ENCODE assay signal across 8 cellular contexts in genomic region chr1:9538669-9539164, GRCh38. TPM values are rescaled to one million over a fixed set of nuclear protein-coding genes. Genes with fewer than 3 reads are reported as not detected.
DNase-seq lines count a peak whose midpoint lies in the region; ATAC-seq and TF ChIP-seq lines count a peak whose summit lies in the region.

No MANE protein-coding gene starts in this region.

- no peak overlapping the region for H3K4me2 ChIP-seq in GM23338
- peak overlapping the region; percentile 23 for H3K4me2 ChIP-seq in fibroblast of lung (ENCODE audit: extremely low read depth, insufficient read depth, low read length)

- no peak overlapping the region for H3K27ac ChIP-seq in GM23338 (ENCODE audit: low read depth)
- H3K27ac ChIP-seq in fibroblast of lung (ENCODE audit: insufficient read depth, low read length): peak overlapping the region; percentile 49
- H3K27ac ChIP-seq in sigmoid colon: peak overlapping the region; percentile 80 to 96 (median 90)
- H3K27ac ChIP-seq in aorta (ENCODE audit: low read depth in 1 of 2, low read length in 2 of 2): no peak overlapping the region

- peak overlapping the region; percentile 26; the same call in 1 of the 2 replicates for H3K4me3 ChIP-seq in GM23338
- no peak overlapping the region for H3K4me3 ChIP-seq in fibroblast of lung (replicated peaks in 1 of 4; ENCODE audit: control extremely low read depth in 1 of 4, insufficient read depth in 1 of 4, low read depth in 3 of 4, low read length in 4 of 4)
- no peak overlapping the region for H3K4me3 ChIP-seq in sigmoid colon
- H3K4me3 ChIP-seq in aorta (ENCODE audit: low read length in 2 of 2): no peak overlapping the region

- CTCF ChIA-PET in activated B cell treated with CpG ODN at 0.5 μM for 24 hours (lab: Charles Lee): no interaction called here

- no peak for TF ChIP-seq POLR2A in sigmoid colon (IDR thresholded peaks at IDR 0.05)

- H2AFZ ChIP-seq in GM23338 (peak overlapping the region; percentile 1; the same call in 1 of the 2 replicates), fibroblast of lung (ENCODE audit: low read length) (peak overlapping the region; percentile 16)

- H3K4me1 ChIP-seq in GM23338 (ENCODE audit: insufficient read depth) (peaks cover 18% of the 10 kb centered on the region), fibroblast of lung (ENCODE audit: control insufficient read depth, extremely low read depth, insufficient read depth, low read length) (peaks cover 5% of the 10 kb centered on the region), sigmoid colon (peaks cover 0 to 28% (median 20%) of the 10 kb centered on the region in 4 donors), aorta (ENCODE audit: control insufficient read depth in 1 of 2, insufficient read depth in 2 of 2, low read length in 2 of 2) (no peaks in the 10 kb centered on the region)

- H3K36me3 Mint-ChIP-seq in GM23338 (ENCODE audit: low read depth) (peaks cover 22% of the 10 kb centered on the region), activated B cell treated with CpG ODN at 0.5 μM for 24 hours (ENCODE audit: low read depth) (peaks cover 8% of the 10 kb centered on the region)

- DNase-seq in GM23338 (ENCODE audit: low spot score): no peak
- DNase-seq in activated B cell treated with CpG ODN at 0.5 μM for 24 hours: no peak
- no peak for DNase-seq in fibroblast of lung (ENCODE audit: low read depth in 2 of 2)
- DNase-seq in sigmoid colon: peak; percentile 71
- DNase-seq in kidney tubule cell (ENCODE audit: low spot score): no peak
- DNase-seq in aorta: no peak
- no peak for DNase-seq in SKM-1 treated with dmso at 0.1 percent for 144 hours (lab: John Stamatoyannopoulos, UW; ENCODE audit: unreplicated experiment)
- no peak for DNase-seq in stimulated activated CD4-positive, alpha-beta T cell treated with anti-CD3 and anti-CD28 coated beads, Interleukin-4, amount 100 ng/mL, for 24 hours

- peak; percentile 5 for ATAC-seq in GM23338
- ATAC-seq in activated B cell treated with CpG ODN at 0.5 μM for 24 hours (ENCODE audit: low read depth): no peak
- no peak for ATAC-seq in aorta (ENCODE audit: low FRiP score)

- H3K36me3 ChIP-seq in GM23338 (ENCODE audit: insufficient read depth) (no peaks in the 10 kb centered on the region; the same call in 1 of the 2 replicates), fibroblast of lung (ENCODE audit: control insufficient read depth, insufficient read depth, low read length) (no peaks in the 10 kb centered on the region), sigmoid colon (no peaks in the 10 kb centered on the region), aorta (ENCODE audit: control insufficient read depth in 1 of 2, insufficient read depth in 2 of 2, low read length in 1 of 2) (no peaks in the 10 kb centered on the region)

- peak overlapping the region; percentile 89 for H3K27ac Mint-ChIP-seq in GM23338
- peak overlapping the region; percentile 90 for H3K27ac Mint-ChIP-seq in activated B cell treated with CpG ODN at 0.5 μM for 24 hours

- no peak overlapping the region for H3K9ac ChIP-seq in fibroblast of lung (ENCODE audit: insufficient read depth, low read length)

- TF ChIP-seq EP300 in sigmoid colon (IDR thresholded peaks at IDR 0.05): no peak

- H3K27me3 ChIP-seq in GM23338 (ENCODE audit: insufficient read depth): no peaks in the 10 kb centered on the region
- no peaks in the 10 kb centered on the region for H3K27me3 ChIP-seq in fibroblast of lung (ENCODE audit: control insufficient read depth, insufficient read depth, low read length)
- no peaks in the 10 kb centered on the region for H3K27me3 ChIP-seq in sigmoid colon
- no peaks in the 10 kb centered on the region for H3K27me3 ChIP-seq in aorta (ENCODE audit: control insufficient read depth in 1 of 2, insufficient read depth in 2 of 2, low read length in 1 of 2)

- POLR2A ChIA-PET in activated B cell treated with CpG ODN at 0.5 μM for 24 hours (lab: Charles Lee): interaction anchor here (0.6 to 1.3 kb wide), 7 partner anchors 11 to 163 kb away, joined by 3 to 9 read pairs (median 3); no protein-coding TSS in a partner anchor

- no peaks in the 10 kb centered on the region; the same call in 2 of the 3 replicates for H3K9me3 Mint-ChIP-seq in GM23338
- H3K9me3 Mint-ChIP-seq in activated B cell treated with CpG ODN at 0.5 μM for 24 hours: no peaks in the 10 kb centered on the region

- H3K9me2 ChIP-seq in GM23338 (ENCODE audit: insufficient read depth): no peaks in the 10 kb centered on the region

- H3F3A ChIP-seq in GM23338 (replicated peaks; ENCODE audit: low read depth): no peaks in the 10 kb centered on the region

- H3K79me2 ChIP-seq in GM23338 (replicated peaks; ENCODE audit: insufficient read depth): peaks cover 39% of the 10 kb centered on the region
- H3K79me2 ChIP-seq in fibroblast of lung (ENCODE audit: control insufficient read depth, insufficient read depth, low read length): peaks cover 19% of the 10 kb centered on the region

- H3K9me3 ChIP-seq in fibroblast of lung (ENCODE audit: control insufficient read depth, insufficient read depth, low read depth, low read length) (no peaks in the 10 kb centered on the region), sigmoid colon (no peaks in the 10 kb centered on the region), aorta (ENCODE audit: control insufficient read depth, low read length) (no peaks in the 10 kb centered on the region)

- H4K20me1 ChIP-seq in GM23338 (replicated peaks; ENCODE audit: insufficient read depth) (peaks cover 19% of the 10 kb centered on the region), fibroblast of lung (ENCODE audit: control insufficient read depth, extremely low read depth, insufficient read depth, low read length) (no peaks in the 10 kb centered on the region)

- TF ChIP-seq CTCF in GM23338 (conservative IDR thresholded peaks at IDR 0.05; ENCODE audit: low read depth in 2 of 2) (no peak), activated B cell treated with CpG ODN at 0.5 μM for 24 hours (IDR thresholded peaks at IDR 0.05) (no peak), fibroblast of lung (conservative IDR thresholded peaks at IDR 0.05 in 1 of 2, IDR thresholded peaks at IDR 0.05 in 1 of 2; ENCODE audit: low read depth in 1 of 2, low read length in 2 of 2) (no peak), sigmoid colon (IDR thresholded peaks at IDR 0.05) (no peak)

- H3K4me1 Mint-ChIP-seq in GM23338 (peaks cover 24% of the 10 kb centered on the region), activated B cell treated with CpG ODN at 0.5 μM for 24 hours (peaks cover 29% of the 10 kb centered on the region)

- 72 to 79% methylated on average over 23 of the region's 23 CpGs for WGBS in sigmoid colon, 2 donors
- WGBS in aorta, 2 donors: 87 to 89% methylated on average over 23 of the region's 23 CpGs

- H3K4me3 Mint-ChIP-seq in GM23338: peak overlapping the region; percentile 67
- peak overlapping the region; percentile 84 for H3K4me3 Mint-ChIP-seq in activated B cell treated with CpG ODN at 0.5 μM for 24 hours

- peaks cover 17% of the 10 kb centered on the region for H3K27me3 Mint-ChIP-seq in GM23338 (ENCODE audit: insufficient read depth, low read depth, poor library complexity)
- H3K27me3 Mint-ChIP-seq in activated B cell treated with CpG ODN at 0.5 μM for 24 hours: no peaks in the 10 kb centered on the region

- intact Hi-C loops in activated B cell treated with CpG ODN at 0.5 μM for 24 hours (cut with micrococcal nuclease) (loop anchor here (1.0 to 2.0 kb wide), 5 partner anchors 117 to 660 kb away; partner anchors contain the start of genes CTNNBIP1, ENO1 and UBE4B), sigmoid colon (cut with DNase I) (loop anchor here (2.0 to 5.0 kb wide), 3 partner anchors 20 to 50 kb away; partner anchors contain the start of gene TMEM201), aorta (cut with DNase I) (no loop called here)

TF ChIP-seq in GM23338, 12 proteins besides CTCF, POLR2A, EP300 and RAD21 (continues in another document):
- no peak for TF ChIP-seq EZH2phosphoT487 (IDR thresholded peaks at IDR 0.05; ENCODE audit: unreplicated experiment)
- no peak for TF ChIP-seq STAT1 (IDR thresholded peaks at IDR 0.05; ENCODE audit: unreplicated experiment)

RNA-seq across cellular contexts. Expression of gene SLC25A33, which starts 0.5 kb away (rescaled TPM):
- total RNA-seq in GM23338 (2014; rRNA removed; shearing (Covaris generic)): 18.8 and 21.0 TPM in 2 replicates
- polyA plus RNA-seq in GM23338 (2016; fragmentation: Nextera tagmentation; extraction: Ambion mirVana): 12.8 and 13.3 TPM in 2 replicates
- 6.5 and 7.5 TPM in 2 replicates for total RNA-seq in activated B cell treated with CpG ODN at 0.5 μM for 24 hours
- total RNA-seq in fibroblast of lung: 4.8 and 4.9 TPM in 2 replicates
- 3.5 and 4.6 TPM in 2 replicates for polyA plus RNA-seq in fibroblast of lung
- polyA plus RNA-seq in fibroblast of lung (2012): 2.8 and 4.4 TPM in 2 replicates
- polyA minus RNA-seq in fibroblast of lung (ENCODE audit: low replicate concordance): 1.9 and 2.0 TPM in 2 replicates
- total RNA-seq in sigmoid colon: 10 to 100 TPM in 2 of 4 donors, 1 to 10 TPM in 2; 3.9 to 11.8 (median 9.0) TPM
- polyA plus RNA-seq in sigmoid colon: 10 to 100 TPM in 1 of 3 donors, 1 to 10 TPM in 2; 5.4 to 16.6 (median 6.2) TPM
- total RNA-seq in aorta: 1 to 10 TPM; 2.2 to 3.0 TPM
- 1 to 10 TPM; 1.5 to 2.1 TPM for polyA plus RNA-seq in aorta

RNA-seq across cellular contexts. Expression of gene TMEM201, which starts 50.0 kb away (rescaled TPM):
- 24.5 and 27.2 TPM in 2 replicates for total RNA-seq in GM23338 (2014; rRNA removed; shearing (Covaris generic))
- polyA plus RNA-seq in GM23338 (2016; fragmentation: Nextera tagmentation; extraction: Ambion mirVana): 11.6 and 11.8 TPM in 2 replicates
- total RNA-seq in activated B cell treated with CpG ODN at 0.5 μM for 24 hours: 8.1 and 9.4 TPM in 2 replicates
- total RNA-seq in fibroblast of lung: 2.8 TPM in 2 replicates
- 1.7 and 3.2 TPM in 2 replicates for polyA plus RNA-seq in fibroblast of lung
- 4.1 and 9.0 TPM in 2 replicates for polyA plus RNA-seq in fibroblast of lung (2012)
- 11.8 and 14.4 TPM in 2 replicates for polyA minus RNA-seq in fibroblast of lung (ENCODE audit: low replicate concordance)
- total RNA-seq in sigmoid colon: 1 to 10 TPM; 3.5 to 5.8 (median 4.6) TPM
- polyA plus RNA-seq in sigmoid colon: 1 to 10 TPM in 2 of 3 donors, under 1 TPM in 1; 0.23 to 7.4 (median 1.2) TPM
- 1 to 10 TPM; 5.1 to 9.4 TPM for total RNA-seq in aorta
- 1 to 10 TPM; 1.1 to 3.5 TPM for polyA plus RNA-seq in aorta

Comparison
In these comparisons a context has a peak if more than half of its experiments do, and no peak if none do; other contexts are left out.
1. H3K27ac ChIP-seq: peak in fibroblast of lung (single experiment) and sigmoid colon (4 of 4); none in GM23338 (single experiment) and aorta (0 of 2).
2. intact Hi-C loops: an anchor here in activated B cell treated with CpG ODN at 0.5 μM for 24 hours (1.0 to 2.0 kb wide) and sigmoid colon (2.0 to 5.0 kb wide); none called in aorta.